8 cellular contexts compared by ENCODE assay signal in the genomic region with DNA sequence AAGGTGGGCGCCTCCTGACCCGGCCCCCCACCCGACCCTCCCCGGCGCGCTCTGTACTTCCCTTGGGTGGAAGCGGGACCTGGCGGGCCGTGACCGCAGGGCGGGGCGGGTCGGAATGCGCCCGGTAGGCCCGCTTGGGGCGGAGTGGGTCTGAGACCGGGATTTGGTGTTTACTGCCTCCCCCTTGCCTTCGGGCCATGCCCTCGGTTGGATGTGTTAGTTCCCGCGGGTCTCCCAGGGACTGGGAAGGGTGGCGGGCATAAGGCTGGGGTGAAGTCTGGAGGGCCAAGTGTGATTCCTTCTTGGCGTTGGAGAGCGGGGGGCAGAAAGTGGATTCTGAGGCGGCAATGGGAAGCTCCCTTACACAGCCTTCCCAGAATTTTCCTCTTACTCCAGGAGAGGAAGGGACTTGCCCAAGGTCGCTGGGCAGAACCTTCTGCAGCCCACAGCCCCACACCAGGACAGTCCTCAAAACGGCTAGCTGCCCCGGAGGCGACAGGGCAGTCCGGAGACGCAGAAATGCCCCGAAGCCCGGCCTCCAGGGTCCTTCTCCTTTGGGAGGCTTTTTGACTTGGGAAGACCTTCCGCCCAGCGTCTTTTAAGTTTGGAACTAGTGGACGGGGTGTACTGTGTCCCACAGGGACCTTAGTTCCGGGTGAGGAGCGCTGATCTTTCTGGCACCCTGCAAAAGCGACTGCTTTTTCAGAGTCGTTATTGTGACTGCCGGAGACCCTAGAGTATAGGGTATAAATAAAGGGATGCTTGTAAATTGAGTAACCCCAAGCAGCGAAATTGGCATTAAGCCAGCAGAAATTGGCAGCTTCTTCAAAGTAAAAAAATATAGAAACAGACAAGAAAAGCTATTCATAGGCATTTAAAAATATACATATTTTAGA.
DNase-seq lines count a peak whose midpoint lies in the region; TF ChIP-seq lines count a peak whose summit lies in the region.

No MANE protein-coding gene starts in this region.

- H3K36me3 Mint-ChIP-seq in activated naive CD4-positive, alpha-beta T cell treated with anti-CD3 and anti-CD28 coated beads, Interleukin-2, amount 10 ng/mL, durations not matched to agents 7 days and 5 days, result peaks cover 12% of the 10 kb centered on the region
- H3K36me3 Mint-ChIP-seq in nephron progenitor cell (ENCODE audit: low read depth), result peaks cover 35% of the 10 kb centered on the region

- H3K4me3 ChIP-seq in HEK293 (ENCODE audit: low read depth, low read length) (peak overlapping the region; percentile 90), LNCaP clone FGC (ENCODE audit: low read depth, low read length) (peak overlapping the region; percentile 62), fibroblast of mammary gland (ENCODE audit: control insufficient read depth, low read depth, low read length) (peak overlapping the region; percentile 92)

- H3K27ac ChIP-seq in HEK293 (ENCODE audit: extremely low read depth, low read depth, low read length), result peak overlapping the region; percentile 28; the same call in 1 of the 2 replicates

- peaks cover 14% of the 10 kb centered on the region for H3K9me3 Mint-ChIP-seq in activated naive CD4-positive, alpha-beta T cell treated with anti-CD3 and anti-CD28 coated beads, Interleukin-2, amount 10 ng/mL, durations not matched to agents 7 days and 5 days
- H3K9me3 Mint-ChIP-seq in nephron progenitor cell, result peaks cover 42% of the 10 kb centered on the region

- no peaks in the 10 kb centered on the region for H3K4me1 ChIP-seq in HEK293 (ENCODE audit: control insufficient read depth, insufficient read depth, low read length)

- POLR2A ChIA-PET in HEK293 (lab: Yijun Ruan, JAX), result interaction anchor here (0.7 to 1.7 kb wide), 7 partner anchors 10 to 204 kb away, joined by 3 to 14 read pairs (median 4); a partner anchor contains a TSS

- no peak for TF ChIP-seq CTCF in HEK293 (tag by site-specific recombination; IDR thresholded peaks at IDR 0.05)
- no peak for TF ChIP-seq CTCF in LNCaP clone FGC (IDR thresholded peaks at IDR 0.05; ENCODE audit: control insufficient read depth, extremely low read depth, insufficient read depth)
- TF ChIP-seq CTCF in fibroblast of mammary gland (conservative IDR thresholded peaks at IDR 0.05; ENCODE audit: control insufficient read depth, insufficient read depth, low read depth, low read length), result no peak
- no peak for TF ChIP-seq CTCF in nephron progenitor cell (IDR thresholded peaks at IDR 0.05)

- H3K27ac Mint-ChIP-seq in activated naive CD4-positive, alpha-beta T cell treated with anti-CD3 and anti-CD28 coated beads, Interleukin-2, amount 10 ng/mL, durations not matched to agents 7 days and 5 days, result no peak overlapping the region
- H3K27ac Mint-ChIP-seq in nephron progenitor cell, result no peak overlapping the region

- CTCF ChIA-PET in activated naive CD4-positive, alpha-beta T cell treated with anti-CD3 and anti-CD28 coated beads, Interleukin-2, amount 10 ng/mL, durations not matched to agents 7 days and 5 days (lab: Charles Lee), result interaction anchor here (0.8 to 1.5 kb wide), 2 partner anchors 84 to 85 kb away, joined by 3 to 5 read pairs; no protein-coding TSS in a partner anchor
- CTCF ChIA-PET in HEK293 (lab: Yijun Ruan, JAX), result interaction anchor here (0.6 kb wide), 1 partner anchor 52 kb away, joined by 4 read pairs; no protein-coding TSS in a partner anchor

- H3K9me3 ChIP-seq in HEK293 (ENCODE audit: control insufficient read depth, insufficient read depth, low read depth, low read length), result no peaks in the 10 kb centered on the region

- H3K36me3 ChIP-seq in HEK293 (ENCODE audit: control insufficient read depth in 2 of 2, insufficient read depth in 1 of 2, low read length in 2 of 2), result no peaks in the 10 kb centered on the region

- DNase-seq in activated naive CD4-positive, alpha-beta T cell treated with anti-CD3 and anti-CD28 coated beads, Interleukin-2, amount 10 ng/mL, durations not matched to agents 7 days and 5 days, result no peak
- no peak for DNase-seq in activated naive CD4-positive, alpha-beta T cell treated with anti-CD3 and anti-CD28 coated beads, Interleukin-2, amount 50 U/mL, for 16 hours
- no peak for DNase-seq in LNCaP clone FGC (ENCODE audit: low read depth)
- peak; percentile 9 for DNase-seq in activated T-cell treated with anti-CD3 and anti-CD28 coated beads for 1 hour (ENCODE audit: low read depth)
- DNase-seq in fibroblast of mammary gland (ENCODE audit: low read depth), result peak; percentile 52
- DNase-seq in nephron progenitor cell, result no peak
- DNase-seq in COR-L47 (lab: John Stamatoyannopoulos, UW), result no peak

- H3K4me3 Mint-ChIP-seq in activated naive CD4-positive, alpha-beta T cell treated with anti-CD3 and anti-CD28 coated beads, Interleukin-2, amount 10 ng/mL, durations not matched to agents 7 days and 5 days, result peak overlapping the region; percentile 82
- peak overlapping the region; percentile 90 for H3K4me3 Mint-ChIP-seq in nephron progenitor cell

- peaks cover 52% of the 10 kb centered on the region for H3K27me3 Mint-ChIP-seq in activated naive CD4-positive, alpha-beta T cell treated with anti-CD3 and anti-CD28 coated beads, Interleukin-2, amount 10 ng/mL, durations not matched to agents 7 days and 5 days
- H3K27me3 Mint-ChIP-seq in nephron progenitor cell (ENCODE audit: low read depth, poor library complexity), result peaks cover 8% of the 10 kb centered on the region

- peaks cover 22% of the 10 kb centered on the region for H3K4me1 Mint-ChIP-seq in activated naive CD4-positive, alpha-beta T cell treated with anti-CD3 and anti-CD28 coated beads, Interleukin-2, amount 10 ng/mL, durations not matched to agents 7 days and 5 days
- peaks cover 20% of the 10 kb centered on the region for H3K4me1 Mint-ChIP-seq in nephron progenitor cell

TF ChIP-seq in HEK293, 187 proteins besides CTCF, POLR2A, EP300 and RAD21 (continues in another document):
- TF ChIP-seq ZBTB48 (tag by site-specific recombination; IDR thresholded peaks at IDR 0.05) (peak; percentile 42; the same call in 1 of the 2 replicates), ZBTB20 (tag by site-specific recombination; IDR thresholded peaks at IDR 0.05) (peak; percentile 80), SP2 (tag by site-specific recombination; IDR thresholded peaks at IDR 0.05) (peak; percentile 59), ZNF335 (tag by site-specific recombination; conservative IDR thresholded peaks at IDR 0.05) (peak; percentile 67), ZNF138 (tag by site-specific recombination; IDR thresholded peaks at IDR 0.05; ENCODE audit: borderline replicate concordance) (no peak), GLIS2 (tag by site-specific recombination; IDR thresholded peaks at IDR 0.05) (peak; percentile 66), ZNF2 (tag by site-specific recombination; IDR thresholded peaks at IDR 0.05) (no peak), ZNF341 (tag by site-specific recombination; IDR thresholded peaks at IDR 0.05; ENCODE audit: low read depth) (no peak), SP3 (tag by site-specific recombination; IDR thresholded peaks at IDR 0.05) (peak; percentile 35), IKZF3 (tag by site-specific recombination; IDR thresholded peaks at IDR 0.05) (0 out of 2 replicates have a peak, but pooled peaks have one; percentile 56)
- TF ChIP-seq, protein P1, sequence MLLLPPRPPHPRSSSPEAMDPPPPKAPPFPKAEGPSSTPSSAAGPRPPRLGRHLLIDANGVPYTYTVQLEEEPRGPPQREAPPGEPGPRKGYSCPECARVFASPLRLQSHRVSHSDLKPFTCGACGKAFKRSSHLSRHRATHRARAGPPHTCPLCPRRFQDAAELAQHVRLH (tag by site-specific recombination; IDR thresholded peaks at IDR 0.05), result no peak
- TF ChIP-seq, protein P2, sequence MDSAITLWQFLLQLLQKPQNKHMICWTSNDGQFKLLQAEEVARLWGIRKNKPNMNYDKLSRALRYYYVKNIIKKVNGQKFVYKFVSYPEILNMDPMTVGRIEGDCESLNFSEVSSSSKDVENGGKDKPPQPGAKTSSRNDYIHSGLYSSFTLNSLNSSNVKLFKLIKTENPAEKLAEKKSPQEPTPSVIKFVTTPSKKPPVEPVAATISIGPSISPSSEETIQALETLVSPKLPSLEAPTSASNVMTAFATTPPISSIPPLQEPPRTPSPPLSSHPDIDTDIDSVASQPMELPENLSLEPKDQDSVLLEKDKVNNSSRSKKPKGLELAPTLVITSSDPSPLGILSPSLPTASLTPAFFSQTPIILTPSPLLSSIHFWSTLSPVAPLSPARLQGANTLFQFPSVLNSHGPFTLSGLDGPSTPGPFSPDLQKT (IDR thresholded peaks at IDR 0.05; ENCODE audit: borderline replicate concordance, low read depth, low read length), result no peak
- TF ChIP-seq, protein P3, sequence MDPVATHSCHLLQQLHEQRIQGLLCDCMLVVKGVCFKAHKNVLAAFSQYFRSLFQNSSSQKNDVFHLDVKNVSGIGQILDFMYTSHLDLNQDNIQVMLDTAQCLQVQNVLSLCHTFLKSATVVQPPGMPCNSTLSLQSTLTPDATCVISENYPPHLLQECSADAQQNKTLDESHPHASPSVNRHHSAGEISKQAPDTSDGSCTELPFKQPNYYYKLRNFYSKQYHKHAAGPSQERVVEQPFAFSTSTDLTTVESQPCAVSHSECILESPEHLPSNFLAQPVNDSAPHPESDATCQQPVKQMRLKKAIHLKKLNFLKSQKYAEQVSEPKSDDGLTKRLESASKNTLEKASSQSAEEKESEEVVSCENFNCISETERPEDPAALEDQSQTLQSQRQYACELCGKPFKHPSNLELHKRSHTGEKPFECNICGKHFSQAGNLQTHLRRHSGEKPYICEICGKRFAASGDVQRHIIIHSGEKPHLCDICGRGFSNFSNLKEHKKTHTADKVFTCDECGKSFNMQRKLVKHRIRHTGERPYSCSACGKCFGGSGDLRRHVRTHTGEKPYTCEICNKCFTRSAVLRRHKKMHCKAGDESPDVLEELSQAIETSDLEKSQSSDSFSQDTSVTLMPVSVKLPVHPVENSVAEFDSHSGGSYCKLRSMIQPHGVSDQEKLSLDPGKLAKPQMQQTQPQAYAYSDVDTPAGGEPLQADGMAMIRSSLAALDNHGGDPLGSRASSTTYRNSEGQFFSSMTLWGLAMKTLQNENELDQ (tag by site-specific recombination; IDR thresholded peaks at IDR 0.05; ENCODE audit: low read depth), result no peak
- TF ChIP-seq, protein P4, sequence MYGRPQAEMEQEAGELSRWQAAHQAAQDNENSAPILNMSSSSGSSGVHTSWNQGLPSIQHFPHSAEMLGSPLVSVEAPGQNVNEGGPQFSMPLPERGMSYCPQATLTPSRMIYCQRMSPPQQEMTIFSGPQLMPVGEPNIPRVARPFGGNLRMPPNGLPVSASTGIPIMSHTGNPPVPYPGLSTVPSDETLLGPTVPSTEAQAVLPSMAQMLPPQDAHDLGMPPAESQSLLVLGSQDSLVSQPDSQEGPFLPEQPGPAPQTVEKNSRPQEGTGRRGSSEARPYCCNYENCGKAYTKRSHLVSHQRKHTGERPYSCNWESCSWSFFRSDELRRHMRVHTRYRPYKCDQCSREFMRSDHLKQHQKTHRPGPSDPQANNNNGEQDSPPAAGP (tag by site-specific recombination; IDR thresholded peaks at IDR 0.05), result peak; percentile 29; the same call in 1 of the 2 replicates

Comparison
In these comparisons a context has a peak if more than half of its experiments do, and no peak if none do; other contexts are left out.
1. DNase-seq: peak in activated T-cell treated with anti-CD3 and anti-CD28 coated beads for 1 hour (single experiment) and fibroblast of mammary gland (single experiment); none in activated naive CD4-positive, alpha-beta T cell treated with anti-CD3 and anti-CD28 coated beads, Interleukin-2, amount 10 ng/mL, durations not matched to agents 7 days and 5 days (single experiment), activated naive CD4-positive, alpha-beta T cell treated with anti-CD3 and anti-CD28 coated beads, Interleukin-2, amount 50 U/mL, for 16 hours (single experiment), LNCaP clone FGC (single experiment), nephron progenitor cell (single experiment) and COR-L47 (single experiment).
2. Peak in every context shown above with its lines, with median percentiles within 50 percentile points of each other: H3K4me3 ChIP-seq.